22 cellular contexts compared by ENCODE assay signal in genomic region chr7:106443156-106443555, GRCh38.
DNase-seq lines count a peak whose midpoint lies in the region; ATAC-seq and TF ChIP-seq lines count a peak whose summit lies in the region.
"Had no signal": no experiment of that assay in that cellular context is flagged by ENCODE, and none has a peak within 500 bp of the region (broad histone marks: within the 10 kb centered on the region; RNA-seq: fewer than 3 reads in every experiment).

No MANE protein-coding gene starts in this region.

- H4K12ac ChIP-seq in trophoblast cell (ENCODE audit: low read depth, low read length): no peak overlapping the region

- DNase-seq in esophagus muscularis mucosa (ENCODE audit: extremely low spot score) (peak; percentile 21), trophoblast cell (peak; percentile 62 to 85), Right ventricle myocardium superior (no peak), medulla oblongata (ENCODE audit: extremely low spot score) (no peak), left colon (no peak)
- DNase-seq: 8988T; ACHN; BE2C; C1 segment of cervical spinal cord; CD4-positive, alpha-beta memory T cell; CD4-positive, CD25-positive, alpha-beta regulatory T cell; CD8-positive, alpha-beta memory T cell; COR-L47; DMS 273 treated with DMSO at 0.1 percent for 48 hours; DMS153; DMS53; DMS79; DND-41; EL; GDM1 had no signal

- no peak overlapping the region for H2BK120ac ChIP-seq in trophoblast cell (ENCODE audit: insufficient read depth, low read length, poor library complexity)

- no peaks in the 10 kb centered on the region for H3K4me1 ChIP-seq in esophagus muscularis mucosa
- no peaks in the 10 kb centered on the region for H3K4me1 ChIP-seq in trophoblast cell (ENCODE audit: control insufficient read depth in 1 of 2, insufficient read depth in 2 of 2, low read length in 2 of 2)
- H3K4me1 ChIP-seq: BE2C, BLaER1 had no signal

- ATAC-seq in Right ventricle myocardium superior (ENCODE audit: poor library complexity) (no peak), left colon (no peak)
- ATAC-seq: GM12878 had no signal

- H3K23ac ChIP-seq in trophoblast cell (ENCODE audit: low read length): no peak overlapping the region

- H3K79me2 ChIP-seq in trophoblast cell (ENCODE audit: control insufficient read depth, insufficient read depth, low read length, poor library complexity): no peaks in the 10 kb centered on the region

- H3K79me1 ChIP-seq in trophoblast cell (ENCODE audit: low read length): no peaks in the 10 kb centered on the region

- H2BK12ac ChIP-seq in trophoblast cell (ENCODE audit: low read length): no peak overlapping the region

- WGBS in esophagus muscularis mucosa: 89% methylated on average over 4 of the region's 4 CpGs
- WGBS in trophoblast cell (ENCODE audit: extremely low coverage, insufficient coverage, insufficient read length): no CpG with 5 or more reads among the region's 4 CpGs

- no peaks in the 10 kb centered on the region for H3K27me3 ChIP-seq in esophagus muscularis mucosa
- H3K27me3 ChIP-seq in trophoblast cell (ENCODE audit: insufficient read depth, low read length): no peaks in the 10 kb centered on the region
- H3K27me3 ChIP-seq: BLaER1 had no signal

- no peak overlapping the region for H3K18ac ChIP-seq in trophoblast cell (ENCODE audit: low read length)

- H4K8ac ChIP-seq in trophoblast cell (ENCODE audit: low read depth, low read length): no peak overlapping the region

- no peak overlapping the region for H3K27ac ChIP-seq in esophagus muscularis mucosa (replicated peaks in 1 of 4)
- no peak overlapping the region for H3K27ac ChIP-seq in trophoblast cell (ENCODE audit: low read depth, low read length)
- H3K27ac ChIP-seq: BLaER1 had no signal

- H3K9ac ChIP-seq in trophoblast cell (ENCODE audit: low read length): no peak overlapping the region
- H3K9ac ChIP-seq: BLaER1 had no signal

- no peak overlapping the region for H3K14ac ChIP-seq in trophoblast cell (ENCODE audit: low read length)

- TF ChIP-seq POLR2A in esophagus muscularis mucosa (IDR thresholded peaks at IDR 0.05; ENCODE audit: low read depth): no peak

- no peak overlapping the region for H3K4ac ChIP-seq in trophoblast cell (ENCODE audit: low read depth, low read length)

- TF ChIP-seq CTCF in esophagus muscularis mucosa (IDR thresholded peaks at IDR 0.05): no peak

- intact Hi-C loops in esophagus muscularis mucosa (cut with DNase I): no loop called here
- intact Hi-C loops in Right ventricle myocardium superior (cut with DNase I): no loop called here
- intact Hi-C loops in left colon (cut with DNase I, micrococcal nuclease): no loop called here

- no peak overlapping the region for H3K4me2 ChIP-seq in trophoblast cell (ENCODE audit: low read length)
- H3K4me2 ChIP-seq: BLaER1 had no signal

- no peaks in the 10 kb centered on the region for H3K9me3 ChIP-seq in esophagus muscularis mucosa
- no peaks in the 10 kb centered on the region for H3K9me3 ChIP-seq in trophoblast cell (ENCODE audit: insufficient read depth, low read depth, low read length)
- H3K9me3 ChIP-seq: BE2C had no signal

- H2AFZ ChIP-seq in trophoblast cell (ENCODE audit: insufficient read depth, low read length, poor library complexity): no peak overlapping the region

- H3K4me3 ChIP-seq in esophagus muscularis mucosa (no peak overlapping the region), trophoblast cell (ENCODE audit: low read depth, low read length) (no peak overlapping the region)
- H3K4me3 ChIP-seq: BLaER1, GM12878 had no signal

- H2BK5ac ChIP-seq in trophoblast cell (ENCODE audit: low read depth, low read length, poor library complexity): no peak overlapping the region

- H3K36me3 ChIP-seq in esophagus muscularis mucosa: no peaks in the 10 kb centered on the region
- no peaks in the 10 kb centered on the region for H3K36me3 ChIP-seq in trophoblast cell (ENCODE audit: control insufficient read depth in 1 of 2, insufficient read depth in 2 of 2, low read length in 2 of 2)
- H3K36me3 ChIP-seq: BE2C, BLaER1 had no signal

- no peak overlapping the region for H4K91ac ChIP-seq in trophoblast cell (ENCODE audit: low read depth, low read length)

- H2AK5ac ChIP-seq in trophoblast cell (ENCODE audit: low read length): no peak overlapping the region

- no peak for TF ChIP-seq EP300 in esophagus muscularis mucosa (IDR thresholded peaks at IDR 0.05)

Comparison
In these comparisons a context has a peak if more than half of its experiments do, and no peak if none do; other contexts are left out.
1. DNase-seq: peak in esophagus muscularis mucosa (single experiment) and trophoblast cell (2 of 2); none in Right ventricle myocardium superior (single experiment), medulla oblongata (single experiment) and left colon (0 of 2).